In genomic region chr10:132236881-132237280, GRCh38 we compare ENCODE assay signal across 26 cellular contexts. TPM values are rescaled to one million over a fixed set of nuclear protein-coding genes. Genes with fewer than 3 reads are reported as not detected.
"Had no signal": no experiment of that assay in that cellular context is flagged by ENCODE, and none has a peak within 500 bp of the region (broad histone marks: within the 10 kb centered on the region; RNA-seq: fewer than 3 reads in every experiment).

No MANE protein-coding gene starts in this region.

- H3K9me3 ChIP-seq: ascending aorta, breast epithelium, heart left ventricle had no signal

- ATAC-seq: activated naive CD4-positive, alpha-beta T cell treated with anti-CD3 and anti-CD28 coated beads, Interleukin-2, amount 50 U/mL, for 72 hours; activated T-cell treated with anti-CD3 and anti-CD28 coated beads, Interleukin-2, amount 50 U/mL, for 72 hours; esophagus mucosa; heart left ventricle had no signal

- H3K4me3 ChIP-seq: ascending aorta, breast epithelium, cardiac muscle cell, coronary artery, dorsolateral prefrontal cortex, heart left ventricle had no signal

- H3K27ac ChIP-seq: ascending aorta, breast epithelium, cardiac muscle cell, coronary artery, heart left ventricle had no signal

- FAIRE-seq: frontal cortex had no signal

- DNase-seq: activated CD4-positive, alpha-beta memory T cell treated with anti-CD3 and anti-CD28 coated beads, Interleukin-2, amount 10 ng/mL, durations not matched to agents 7 days and 5 days; activated CD4-positive, alpha-beta T cell treated with anti-CD3 and anti-CD28 coated beads for 1 hour; activated CD4-positive, alpha-beta T cell treated with anti-CD3 and anti-CD28 coated beads for 4 hours; activated CD4-positive, alpha-beta T cell treated with anti-CD3 and anti-CD28 coated beads, Interleukin-2, amount 10 ng/mL, durations not matched to agents 7 days and 5 days; activated CD4-positive, alpha-beta T cell treated with anti-CD3 and anti-CD28 coated beads, Interleukin-2, amount 50 U/mL, for 4 hours; activated CD8-positive, alpha-beta memory T cell treated with anti-CD3 and anti-CD28 coated beads, Interleukin-2, amount 50 U/mL, for 48 hours; activated gamma-delta T cell; activated naive CD4-positive, alpha-beta T cell; activated naive CD4-positive, alpha-beta T cell treated with anti-CD3 and anti-CD28 coated beads, Interleukin-2, amount 10 ng/mL, durations not matched to agents 7 days and 5 days; activated naive CD8-positive, alpha-beta T cell treated with anti-CD3 and anti-CD28 coated beads, Interleukin-2, amount 10 ng/mL, durations not matched to agents 7 days and 5 days; activated T-cell treated with anti-CD3 and anti-CD28 coated beads for 4 hours; activated T-cell treated with anti-CD3 and anti-CD28 coated beads, Interleukin-2, amount 50 U/mL, for 24 hours; activated T-cell treated with anti-CD3 and anti-CD28 coated beads, Interleukin-2, amount 50 U/mL, for 72 hours; dorsolateral prefrontal cortex; effector memory CD4-positive, alpha-beta T cell; endodermal cell; foreskin fibroblast; T-helper 2 cell had no signal

- H3K27me3 ChIP-seq: ascending aorta, breast epithelium, cardiac muscle cell, dorsolateral prefrontal cortex, heart left ventricle had no signal

- H3K36me3 ChIP-seq: ascending aorta, breast epithelium, cardiac muscle cell, heart left ventricle had no signal

- H3K4me1 ChIP-seq: ascending aorta, breast epithelium had no signal

RNA-seq across cellular contexts. Expression of gene DPYSL4, which starts 50.1 kb away (rescaled TPM):
- total RNA-seq: ascending aorta had no signal
